10 cellular contexts compared by ENCODE assay signal in genomic region chr19:14519860-14520407, GRCh38. TPM values are rescaled to one million over a fixed set of nuclear protein-coding genes. Genes with fewer than 3 reads are reported as not detected.
DNase-seq lines count a peak whose midpoint lies in the region; ATAC-seq, FAIRE-seq and TF ChIP-seq lines count a peak whose summit lies in the region.
"Had no signal": no experiment of that assay in that cellular context is flagged by ENCODE, and none has a peak within 500 bp of the region (broad histone marks: within the 10 kb centered on the region; RNA-seq: fewer than 3 reads in every experiment).

No MANE protein-coding gene starts in this region.

- H3K4me3 ChIP-seq in keratinocyte (ENCODE audit: control insufficient read depth in 2 of 3, extremely low read depth in 1 of 3, insufficient read depth in 2 of 3, low read depth in 1 of 3, low read length in 3 of 3), result peak overlapping the region in 1 of 3 experiments; percentile 31

- TF ChIP-seq CTCF in keratinocyte (optimal IDR thresholded peaks at IDR 0.05 in 1 of 3, IDR thresholded peaks at IDR 0.05 in 1 of 3, conservative IDR thresholded peaks at IDR 0.05 in 1 of 3; ENCODE audit: extremely low read depth in 1 of 3, insufficient read depth in 2 of 3, low read length in 3 of 3), result no peak

- no peaks in the 10 kb centered on the region for H3K9me3 Mint-ChIP-seq in activated CD4-positive, alpha-beta T cell treated with anti-CD3 and anti-CD28 coated beads for 36 hours (ENCODE audit: low read depth)
- no peaks in the 10 kb centered on the region for H3K9me3 Mint-ChIP-seq in activated CD8-positive, alpha-beta T cell treated with anti-CD3 and anti-CD28 coated beads, Interleukin-2, amount 10 ng/mL, durations not matched to agents 7 days and 5 days (ENCODE audit: insufficient read depth)

- intact Hi-C loops in activated CD4-positive, alpha-beta T cell treated with anti-CD3 and anti-CD28 coated beads for 36 hours (cut with DNase I, micrococcal nuclease), result loop anchor here (2.0 to 10.0 kb wide), 8 partner anchors 153 to 1735 kb away; partner anchors contain the start of genes IER2 (in 1 of the 2), JUNB (in 1 of the 2), RAD23A (in 1 of the 2) and STX10 (in 1 of the 2)

- peaks cover 4% of the 10 kb centered on the region for H3K9me1 ChIP-seq in keratinocyte (ENCODE audit: control insufficient read depth, extremely low read depth, insufficient read depth, low read length)

- peak; percentile 10 for ATAC-seq in activated CD4-positive, alpha-beta T cell treated with anti-CD3 and anti-CD28 coated beads for 36 hours
- ATAC-seq in activated CD8-positive, alpha-beta T cell treated with anti-CD3 and anti-CD28 coated beads, Interleukin-2, amount 10 ng/mL, durations not matched to agents 7 days and 5 days, result no peak

- peak overlapping the region; percentile 94 for H3K4me3 Mint-ChIP-seq in activated CD4-positive, alpha-beta T cell treated with anti-CD3 and anti-CD28 coated beads for 36 hours
- peak overlapping the region; percentile 47 for H3K4me3 Mint-ChIP-seq in activated CD8-positive, alpha-beta T cell treated with anti-CD3 and anti-CD28 coated beads, Interleukin-2, amount 10 ng/mL, durations not matched to agents 7 days and 5 days

- no peaks in the 10 kb centered on the region for H3K27me3 Mint-ChIP-seq in activated CD4-positive, alpha-beta T cell treated with anti-CD3 and anti-CD28 coated beads for 36 hours
- H3K27me3 Mint-ChIP-seq in activated CD8-positive, alpha-beta T cell treated with anti-CD3 and anti-CD28 coated beads, Interleukin-2, amount 10 ng/mL, durations not matched to agents 7 days and 5 days (ENCODE audit: low read depth), result no peaks in the 10 kb centered on the region

- H3K36me3 ChIP-seq in keratinocyte (ENCODE audit: control insufficient read depth in 2 of 2, extremely low read depth in 1 of 2, insufficient read depth in 2 of 2, low read length in 2 of 2), result peaks cover 18 to 24% of the 10 kb centered on the region in 2 experiments

- DNase-seq in activated CD4-positive, alpha-beta T cell treated with anti-CD3 and anti-CD28 coated beads for 36 hours, result peak; percentile 44
- DNase-seq in activated CD4-positive, alpha-beta T cell treated with anti-CD3 and anti-CD28 coated beads for 1 hour, result no peak
- no peak for DNase-seq in activated CD8-positive, alpha-beta T cell treated with anti-CD3 and anti-CD28 coated beads, Interleukin-2, amount 10 ng/mL, durations not matched to agents 7 days and 5 days
- DNase-seq in keratinocyte (ENCODE audit: low read depth, low spot score) (peak; percentile 96), substantia nigra (lab: John Stamatoyannopoulos, UW) (peak in 9 of 49 donors; percentile 14 to 60 (median 40)), GF-D8 (lab: John Stamatoyannopoulos, UW) (no peak), frontal cortex (ENCODE audit: low spot score in 2 of 2) (no peak), NCI-H2029 treated with DMSO at 0.1 percent for 48 hours (lab: John Stamatoyannopoulos, UW) (no peak)
- DNase-seq: BE2C had no signal

- dilution Hi-C loops in keratinocyte (cut with MboI; ENCODE audit: extremely low pct_ligation_motif_present, low sequenced_read_pairs), result no loop called here

- H3K4me1 ChIP-seq in keratinocyte (ENCODE audit: control insufficient read depth, extremely low read depth, insufficient read depth, low read length), result peaks cover 33% of the 10 kb centered on the region
- H3K4me1 ChIP-seq: BE2C had no signal

- H3K9me3 ChIP-seq in keratinocyte (ENCODE audit: control insufficient read depth, low read depth, low read length), result no peaks in the 10 kb centered on the region
- H3K9me3 ChIP-seq: BE2C had no signal

- peaks cover 31% of the 10 kb centered on the region for H3K79me2 ChIP-seq in keratinocyte (ENCODE audit: control insufficient read depth, insufficient read depth, low read length)

- H3K27ac ChIP-seq in keratinocyte (ENCODE audit: control insufficient read depth, insufficient read depth, low read length), result peak overlapping the region; percentile 97
- peak overlapping the region; percentile 99 for H3K27ac ChIP-seq in substantia nigra (ENCODE audit: low read depth, low read length, poor library complexity, severe bottlenecking)

- H3K36me3 Mint-ChIP-seq in activated CD4-positive, alpha-beta T cell treated with anti-CD3 and anti-CD28 coated beads for 36 hours (ENCODE audit: low read depth), result peaks cover 28% of the 10 kb centered on the region
- H3K36me3 Mint-ChIP-seq in activated CD8-positive, alpha-beta T cell treated with anti-CD3 and anti-CD28 coated beads, Interleukin-2, amount 10 ng/mL, durations not matched to agents 7 days and 5 days (ENCODE audit: low read depth), result peaks cover 35% of the 10 kb centered on the region

- H3K27ac Mint-ChIP-seq in activated CD4-positive, alpha-beta T cell treated with anti-CD3 and anti-CD28 coated beads for 36 hours, result peak overlapping the region; percentile 90
- H3K27ac Mint-ChIP-seq in activated CD8-positive, alpha-beta T cell treated with anti-CD3 and anti-CD28 coated beads, Interleukin-2, amount 10 ng/mL, durations not matched to agents 7 days and 5 days, result peak overlapping the region; percentile 88

- peak overlapping the region; percentile 5 for H2AFZ ChIP-seq in keratinocyte (ENCODE audit: control insufficient read depth, low read length)

- CTCF ChIA-PET in activated CD4-positive, alpha-beta T cell treated with anti-CD3 and anti-CD28 coated beads for 36 hours (lab: Charles Lee), result interaction anchor here (0.7 to 1.6 kb wide), 3 partner anchors 13 to 18 kb away, joined by 3 to 6 read pairs (median 3); no protein-coding TSS in a partner anchor
- CTCF ChIA-PET in activated CD8-positive, alpha-beta T cell treated with anti-CD3 and anti-CD28 coated beads, Interleukin-2, amount 10 ng/mL, durations not matched to agents 7 days and 5 days (lab: Charles Lee), result interaction anchor here (3.5 to 5.2 kb wide), 2 partner anchors 13 to 31 kb away, joined by 10 to 75 read pairs; no protein-coding TSS in a partner anchor

- peak overlapping the region; percentile 66 for H3K4me2 ChIP-seq in keratinocyte (ENCODE audit: control insufficient read depth, extremely low read depth, insufficient read depth, low read depth, low read length)

- peaks cover 63% of the 10 kb centered on the region for H3K4me1 Mint-ChIP-seq in activated CD4-positive, alpha-beta T cell treated with anti-CD3 and anti-CD28 coated beads for 36 hours
- peaks cover 65% of the 10 kb centered on the region for H3K4me1 Mint-ChIP-seq in activated CD8-positive, alpha-beta T cell treated with anti-CD3 and anti-CD28 coated beads, Interleukin-2, amount 10 ng/mL, durations not matched to agents 7 days and 5 days (ENCODE audit: low read depth)

- H3K9ac ChIP-seq in keratinocyte (ENCODE audit: control insufficient read depth, extremely low read depth, insufficient read depth, low read length), result peak overlapping the region; percentile 76

- H3K27me3 ChIP-seq in keratinocyte (ENCODE audit: control insufficient read depth, extremely low read depth, insufficient read depth, low read length), result no peaks in the 10 kb centered on the region
- H3K27me3 ChIP-seq: BE2C had no signal

- POLR2A ChIA-PET in activated CD4-positive, alpha-beta T cell treated with anti-CD3 and anti-CD28 coated beads for 36 hours (lab: Charles Lee), result interaction anchor here (0.6 to 2.8 kb wide), 4 partner anchors 10 to 705 kb away, joined by 3 to 12 read pairs (median 6); no protein-coding TSS in a partner anchor
- POLR2A ChIA-PET in activated CD8-positive, alpha-beta T cell treated with anti-CD3 and anti-CD28 coated beads, Interleukin-2, amount 10 ng/mL, durations not matched to agents 7 days and 5 days (lab: Charles Lee), result interaction anchor here (11.2 kb wide), 1 partner anchor 13 kb away, joined by 203 read pairs; no protein-coding TSS in a partner anchor

- FAIRE-seq in keratinocyte (lab: Jason Lieb, UNC) (peak; percentile 91), frontal cortex (lab: Jason Lieb, UNC) (no peak)

- H4K20me1 ChIP-seq in keratinocyte (ENCODE audit: control insufficient read depth, extremely low read depth, insufficient read depth, low read length), result peaks cover 24% of the 10 kb centered on the region

RNA-seq across cellular contexts. Expression of gene DNAJB1, which starts 1.7 kb away (rescaled TPM):
- 10 to 100 TPM; 69.3 to 72.6 TPM for total RNA-seq in activated CD4-positive, alpha-beta T cell treated with anti-CD3 and anti-CD28 coated beads for 36 hours
- total RNA-seq in activated CD8-positive, alpha-beta T cell treated with anti-CD3 and anti-CD28 coated beads, Interleukin-2, amount 10 ng/mL, durations not matched to agents 7 days and 5 days, result 100 to 1,000 TPM; 110 to 112 TPM
- 249 to 290 TPM (median 265 TPM) in 3 replicates for polyA plus RNA-seq in keratinocyte
- 402 TPM for polyA plus RNA-seq in keratinocyte (2011; ENCODE audit: low read depth)
- polyA plus RNA-seq in keratinocyte (2011; cell fraction: cytosol; rRNA removed), result 283 and 335 TPM in 2 replicates
- polyA plus RNA-seq in keratinocyte (2011; cell fraction: nucleus; rRNA removed), result 248 and 253 TPM in 2 replicates
- polyA plus RNA-seq in keratinocyte (2012; ENCODE audit: low replicate concordance), result 187 and 359 TPM in 2 replicates
- polyA minus RNA-seq in keratinocyte, result 150 to 262 TPM (median 198 TPM) in 3 replicates
- 156 TPM for polyA minus RNA-seq in keratinocyte (2011; cell fraction: cytosol; rRNA and poly(A)+ RNA removed)
- 90.0 and 121 TPM in 2 replicates for polyA minus RNA-seq in keratinocyte (2011; cell fraction: nucleus; rRNA and poly(A)+ RNA removed)
- total RNA-seq in frontal cortex, result 32.6 TPM

RNA-seq across cellular contexts. Expression of gene TECR, which starts 9.5 kb away (rescaled TPM):
- 100 to 1,000 TPM; 106 to 145 TPM for total RNA-seq in activated CD4-positive, alpha-beta T cell treated with anti-CD3 and anti-CD28 coated beads for 36 hours
- 100 to 1,000 TPM; 153 to 163 TPM for total RNA-seq in activated CD8-positive, alpha-beta T cell treated with anti-CD3 and anti-CD28 coated beads, Interleukin-2, amount 10 ng/mL, durations not matched to agents 7 days and 5 days
- 79.7 to 169 TPM (median 92.3 TPM) in 3 replicates for polyA plus RNA-seq in keratinocyte
- polyA plus RNA-seq in keratinocyte (2011; ENCODE audit: low read depth), result 79.3 TPM
- 87.0 and 114 TPM in 2 replicates for polyA plus RNA-seq in keratinocyte (2011; cell fraction: cytosol; rRNA removed)
- polyA plus RNA-seq in keratinocyte (2011; cell fraction: nucleus; rRNA removed), result 115 and 139 TPM in 2 replicates
- polyA plus RNA-seq in keratinocyte (2012; ENCODE audit: low replicate concordance), result 187 and 197 TPM in 2 replicates
- polyA minus RNA-seq in keratinocyte, result 161 to 522 TPM (median 205 TPM) in 3 replicates
- polyA minus RNA-seq in keratinocyte (2011; cell fraction: cytosol; rRNA and poly(A)+ RNA removed), result 238 TPM
- polyA minus RNA-seq in keratinocyte (2011; cell fraction: nucleus; rRNA and poly(A)+ RNA removed), result 84.0 and 99.5 TPM in 2 replicates
- 13.9 TPM for total RNA-seq in frontal cortex

RNA-seq across cellular contexts. Expression of gene GIPC1, which starts 24.0 kb away (rescaled TPM):
- 10 to 100 TPM; 19.3 to 25.7 TPM for total RNA-seq in activated CD4-positive, alpha-beta T cell treated with anti-CD3 and anti-CD28 coated beads for 36 hours
- total RNA-seq in activated CD8-positive, alpha-beta T cell treated with anti-CD3 and anti-CD28 coated beads, Interleukin-2, amount 10 ng/mL, durations not matched to agents 7 days and 5 days, result 10 to 100 TPM; 37.9 to 39.3 TPM
- 147 to 254 TPM (median 166 TPM) in 3 replicates for polyA plus RNA-seq in keratinocyte
- polyA plus RNA-seq in keratinocyte (2011; ENCODE audit: low read depth), result 119 TPM
- 106 and 260 TPM in 2 replicates for polyA plus RNA-seq in keratinocyte (2011; cell fraction: cytosol; rRNA removed)
- 107 and 171 TPM in 2 replicates for polyA plus RNA-seq in keratinocyte (2011; cell fraction: nucleus; rRNA removed)
- 188 and 230 TPM in 2 replicates for polyA plus RNA-seq in keratinocyte (2012; ENCODE audit: low replicate concordance)
- 72.3 to 126 TPM (median 110 TPM) in 3 replicates for polyA minus RNA-seq in keratinocyte
- 300 TPM for polyA minus RNA-seq in keratinocyte (2011; cell fraction: cytosol; rRNA and poly(A)+ RNA removed)
- polyA minus RNA-seq in keratinocyte (2011; cell fraction: nucleus; rRNA and poly(A)+ RNA removed), result 93.5 and 97.4 TPM in 2 replicates
- total RNA-seq in frontal cortex, result 39.1 TPM

RNA-seq across cellular contexts. Expression of gene PTGER1, which starts 44.8 kb away (rescaled TPM):
- under 1 TPM; 0.16 to 0.25 TPM for total RNA-seq in activated CD4-positive, alpha-beta T cell treated with anti-CD3 and anti-CD28 coated beads for 36 hours
- total RNA-seq in activated CD8-positive, alpha-beta T cell treated with anti-CD3 and anti-CD28 coated beads, Interleukin-2, amount 10 ng/mL, durations not matched to agents 7 days and 5 days, result under 1 TPM; 0.32 to 0.44 TPM
- polyA plus RNA-seq in keratinocyte, result 0.05 TPM in 1 of 3 replicates, not detected in the others
- polyA plus RNA-seq in keratinocyte (2011; ENCODE audit: low read depth), result not detected
- polyA plus RNA-seq in keratinocyte (2011; cell fraction: cytosol; rRNA removed), result not detected in 2 replicates
- polyA plus RNA-seq in keratinocyte (2011; cell fraction: nucleus; rRNA removed), result not detected in 2 replicates
- polyA plus RNA-seq in keratinocyte (2012; ENCODE audit: low replicate concordance), result 0.16 TPM in 1 of 2 replicates, not detected in the other
- not detected in 3 replicates for polyA minus RNA-seq in keratinocyte
- not detected for polyA minus RNA-seq in keratinocyte (2011; cell fraction: cytosol; rRNA and poly(A)+ RNA removed)
- not detected in 2 replicates for polyA minus RNA-seq in keratinocyte (2011; cell fraction: nucleus; rRNA and poly(A)+ RNA removed)
- total RNA-seq in frontal cortex, result not detected
- total RNA-seq: temporal lobe had no signal

RNA-seq across cellular contexts. Expression of gene NDUFB7, which starts 51.9 kb away (rescaled TPM):
- total RNA-seq in activated CD4-positive, alpha-beta T cell treated with anti-CD3 and anti-CD28 coated beads for 36 hours, result 100 to 1,000 TPM; 112 to 121 TPM
- 100 to 1,000 TPM; 133 to 142 TPM for total RNA-seq in activated CD8-positive, alpha-beta T cell treated with anti-CD3 and anti-CD28 coated beads, Interleukin-2, amount 10 ng/mL, durations not matched to agents 7 days and 5 days
- 122 to 267 TPM (median 146 TPM) in 3 replicates for polyA plus RNA-seq in keratinocyte
- polyA plus RNA-seq in keratinocyte (2011; ENCODE audit: low read depth), result 11.5 TPM
- polyA plus RNA-seq in keratinocyte (2011; cell fraction: cytosol; rRNA removed), result 64.3 and 214 TPM in 2 replicates
- polyA plus RNA-seq in keratinocyte (2011; cell fraction: nucleus; rRNA removed), result 66.4 and 86.8 TPM in 2 replicates
- 78.6 and 223 TPM in 2 replicates for polyA plus RNA-seq in keratinocyte (2012; ENCODE audit: low replicate concordance)
- polyA minus RNA-seq in keratinocyte, result 32.3 to 63.9 TPM (median 48.2 TPM) in 3 replicates
- 301 TPM for polyA minus RNA-seq in keratinocyte (2011; cell fraction: cytosol; rRNA and poly(A)+ RNA removed)
- 26.2 and 37.7 TPM in 2 replicates for polyA minus RNA-seq in keratinocyte (2011; cell fraction: nucleus; rRNA and poly(A)+ RNA removed)
- 151 TPM for total RNA-seq in frontal cortex

Comparison
In these comparisons a context has a peak if more than half of its experiments do, and no peak if none do; other contexts are left out.
1. DNase-seq: peak in activated CD4-positive, alpha-beta T cell treated with anti-CD3 and anti-CD28 coated beads for 36 hours (single experiment) and keratinocyte (single experiment); none in activated CD4-positive, alpha-beta T cell treated with anti-CD3 and anti-CD28 coated beads for 1 hour (single experiment), activated CD8-positive, alpha-beta T cell treated with anti-CD3 and anti-CD28 coated beads, Interleukin-2, amount 10 ng/mL, durations not matched to agents 7 days and 5 days (single experiment), GF-D8 (single experiment), frontal cortex (0 of 2) and NCI-H2029 treated with DMSO at 0.1 percent for 48 hours (single experiment).